Comparison of ENCODE assay signal across 29 cellular contexts in genomic region chrX:76434103-76434741, GRCh38. TPM values are rescaled to one million over a fixed set of nuclear protein-coding genes. Genes with fewer than 3 reads are reported as not detected.
DNase-seq lines count a peak whose midpoint lies in the region; ATAC-seq, FAIRE-seq and TF ChIP-seq lines count a peak whose summit lies in the region.
"Had no signal": no experiment of that assay in that cellular context is flagged by ENCODE, and none has a peak within 500 bp of the region (broad histone marks: within the 10 kb centered on the region; RNA-seq: fewer than 3 reads in every experiment).

No MANE protein-coding gene starts in this region.

- no peaks in the 10 kb centered on the region for H3K79me2 ChIP-seq in H1 (ENCODE audit: control insufficient read depth in 1 of 2, insufficient read depth in 2 of 2, low read length in 2 of 2)

- no peak overlapping the region for H2BK120ac ChIP-seq in H1 (replicated peaks; ENCODE audit: low read depth, low read length)

- H3K36me3 Mint-ChIP-seq in activated naive CD4-positive, alpha-beta T cell treated with anti-CD3 and anti-CD28 coated beads, Interleukin-2, amount 50 U/mL, for 24 hours: peaks cover 1% of the 10 kb centered on the region
- H3K36me3 Mint-ChIP-seq in T-cell (peaks cover 4% of the 10 kb centered on the region), progenitor cell of endocrine pancreas (ENCODE audit: insufficient read depth) (no peaks in the 10 kb centered on the region)
- no peaks in the 10 kb centered on the region for H3K36me3 Mint-ChIP-seq in stimulated activated effector memory CD8-positive, alpha-beta T cell treated with anti-CD3 and anti-CD28 coated beads, Interleukin-12 subunit alpha, Interleukin-12 subunit beta, amount 100 ng/mL, for 72 hours
- H3K36me3 Mint-ChIP-seq: CD4-positive, alpha-beta memory T cell; IgD-negative memory B cell had no signal

- DNase-seq in activated naive CD4-positive, alpha-beta T cell (lab: John Stamatoyannopoulos, UW): no peak
- DNase-seq in T-cell (no peak), H1 (ENCODE audit: low read depth in 1 of 2, low spot score in 2 of 2) (no peak), progenitor cell of endocrine pancreas (ENCODE audit: low spot score, unreplicated experiment) (no peak), KG1 (lab: John Stamatoyannopoulos, UW) (no peak)
- DNase-seq in stimulated activated effector memory CD8-positive, alpha-beta T cell treated with anti-CD3 and anti-CD28 coated beads, Interleukin-12 subunit alpha, Interleukin-12 subunit beta, amount 100 ng/mL, for 72 hours (ENCODE audit: low spot score in 2 of 2): no peak
- DNase-seq: AML-193; CD4-positive, alpha-beta memory T cell; DMS 273 treated with DMSO at 0.1 percent for 48 hours; DMS79 treated with DMSO at 0.1 percent for 48 hours; GF-D8; Karpas-422; NCI-H1092; NCI-H1417 treated with DMSO at 0.1 percent for 48 hours; NCI-H1694 treated with DMSO at 0.1 percent for 48 hours; NCI-H2081 treated with DMSO at 0.1 percent for 48 hours; NCI-H2171; NCI-H226; NCI-H510A; NCI-H69; Right ventricle myocardium superior; RPMI8226 had no signal

- no peaks in the 10 kb centered on the region for H3K9me3 Mint-ChIP-seq in activated naive CD4-positive, alpha-beta T cell treated with anti-CD3 and anti-CD28 coated beads, Interleukin-2, amount 50 U/mL, for 24 hours
- H3K9me3 Mint-ChIP-seq in T-cell: no peaks in the 10 kb centered on the region
- no peaks in the 10 kb centered on the region for H3K9me3 Mint-ChIP-seq in stimulated activated effector memory CD8-positive, alpha-beta T cell treated with anti-CD3 and anti-CD28 coated beads, Interleukin-12 subunit alpha, Interleukin-12 subunit beta, amount 100 ng/mL, for 72 hours
- peaks cover 14% of the 10 kb centered on the region for H3K9me3 Mint-ChIP-seq in progenitor cell of endocrine pancreas (ENCODE audit: low read depth)
- H3K9me3 Mint-ChIP-seq: CD4-positive, alpha-beta memory T cell; IgD-negative memory B cell had no signal

- no peak overlapping the region for H4K5ac ChIP-seq in H1 (ENCODE audit: insufficient read length, low read depth, low read length)

- H3K36me3 ChIP-seq in H1 (ENCODE audit: control insufficient read depth in 2 of 4, insufficient read depth in 4 of 4, low read length in 3 of 4): no peaks in the 10 kb centered on the region
- H3K36me3 ChIP-seq: BLaER1 treated with 17β-estradiol and CSF1 and Interleukin-3, amounts not matched to agents 10 nM and 100 nM; SJSA1 had no signal

- ATAC-seq in T-cell (replicated peaks in 1 of 4): no peak
- ATAC-seq in stimulated activated effector memory CD8-positive, alpha-beta T cell treated with anti-CD3 and anti-CD28 coated beads, Interleukin-12 subunit alpha, Interleukin-12 subunit beta, amount 100 ng/mL, for 72 hours: no peak
- ATAC-seq: HCT116 had no signal

- H3K27me3 Mint-ChIP-seq in activated naive CD4-positive, alpha-beta T cell treated with anti-CD3 and anti-CD28 coated beads, Interleukin-2, amount 50 U/mL, for 24 hours: no peaks in the 10 kb centered on the region
- H3K27me3 Mint-ChIP-seq in T-cell (peaks cover 0 to 6% of the 10 kb centered on the region in 2 donors), progenitor cell of endocrine pancreas (no peaks in the 10 kb centered on the region)
- H3K27me3 Mint-ChIP-seq: CD4-positive, alpha-beta memory T cell; IgD-negative memory B cell had no signal

- H3K23me2 ChIP-seq in H1 (ENCODE audit: low read depth, low read length): no peaks in the 10 kb centered on the region

- H3K4ac ChIP-seq in H1 (replicated peaks; ENCODE audit: insufficient read length, low read depth, low read length): no peak overlapping the region

- H3K18ac ChIP-seq in H1 (ENCODE audit: extremely low read depth, low read length): no peak overlapping the region

- H3K4me1 Mint-ChIP-seq in activated naive CD4-positive, alpha-beta T cell treated with anti-CD3 and anti-CD28 coated beads, Interleukin-2, amount 50 U/mL, for 24 hours: peaks cover 67% of the 10 kb centered on the region
- H3K4me1 Mint-ChIP-seq in T-cell (peaks cover 44 to 60% (median 50%) of the 10 kb centered on the region in 3 donors), progenitor cell of endocrine pancreas (ENCODE audit: low read depth) (peaks cover 2% of the 10 kb centered on the region)
- peaks cover 55% of the 10 kb centered on the region for H3K4me1 Mint-ChIP-seq in stimulated activated effector memory CD8-positive, alpha-beta T cell treated with anti-CD3 and anti-CD28 coated beads, Interleukin-12 subunit alpha, Interleukin-12 subunit beta, amount 100 ng/mL, for 72 hours

- WGBS in H1 (ENCODE audit: extremely low coverage in 1 of 2, insufficient coverage in 1 of 2, insufficient read length in 1 of 2, insufficient replicate concordance in 2 of 2, low coverage in 1 of 2, low lambda C conversion rate in 2 of 2, missing lambda C conversion rate in 1 of 2), 2 experiments: 82% methylated on average over 3 of the region's 3 CpGs; no CpG with 5 or more reads in 1 of the 2 experiments

- no peak overlapping the region for H4K8ac ChIP-seq in H1 (ENCODE audit: extremely low read depth, insufficient read depth, low read length)

- no peak for FAIRE-seq in H1 (lab: Jason Lieb, UNC)
- FAIRE-seq: A204.1, GM12892 had no signal

- H3K27ac Mint-ChIP-seq in activated naive CD4-positive, alpha-beta T cell treated with anti-CD3 and anti-CD28 coated beads, Interleukin-2, amount 50 U/mL, for 24 hours: peak overlapping the region; percentile 84
- H3K27ac Mint-ChIP-seq in T-cell (peak overlapping the region; percentile 40 to 67), progenitor cell of endocrine pancreas (no peak overlapping the region)
- H3K27ac Mint-ChIP-seq in stimulated activated effector memory CD8-positive, alpha-beta T cell treated with anti-CD3 and anti-CD28 coated beads, Interleukin-12 subunit alpha, Interleukin-12 subunit beta, amount 100 ng/mL, for 72 hours: peak overlapping the region; percentile 24

- no peak overlapping the region for H3K27ac ChIP-seq in H1 (ENCODE audit: low read depth, low read length)
- H3K27ac ChIP-seq: BLaER1 treated with 17β-estradiol and CSF1 and Interleukin-3, amounts not matched to agents 10 nM and 100 nM; SJSA1 had no signal

- no peak overlapping the region for H3K14ac ChIP-seq in H1 (ENCODE audit: insufficient read length)

- TF ChIP-seq CTCF in H1 (IDR thresholded peaks at IDR 0.05; ENCODE audit: control extremely low read depth in 1 of 3, insufficient read depth in 1 of 3, low read depth in 1 of 3, low read length in 3 of 3) (no peak), progenitor cell of endocrine pancreas (IDR thresholded peaks at IDR 0.05; ENCODE audit: unreplicated experiment) (no peak)

- no peak overlapping the region for H3K4me3 Mint-ChIP-seq in activated naive CD4-positive, alpha-beta T cell treated with anti-CD3 and anti-CD28 coated beads, Interleukin-2, amount 50 U/mL, for 24 hours
- H3K4me3 Mint-ChIP-seq in T-cell (no peak overlapping the region), progenitor cell of endocrine pancreas (ENCODE audit: low read depth) (no peak overlapping the region)
- no peak overlapping the region for H3K4me3 Mint-ChIP-seq in stimulated activated effector memory CD8-positive, alpha-beta T cell treated with anti-CD3 and anti-CD28 coated beads, Interleukin-12 subunit alpha, Interleukin-12 subunit beta, amount 100 ng/mL, for 72 hours
- H3K4me3 Mint-ChIP-seq: IgD-negative memory B cell had no signal

- H3K23ac ChIP-seq in H1 (ENCODE audit: insufficient read length): no peak overlapping the region

- no peak overlapping the region for H2BK5ac ChIP-seq in H1 (ENCODE audit: low read depth, low read length)

- no peaks in the 10 kb centered on the region for H3K27me3 ChIP-seq in H1 (replicated peaks in 1 of 4; ENCODE audit: control insufficient read depth in 3 of 4, extremely low read depth in 1 of 4, insufficient read depth in 3 of 4, low read length in 3 of 4)
- H3K27me3 ChIP-seq: SJSA1 had no signal

- no peak overlapping the region for H2AK5ac ChIP-seq in H1 (ENCODE audit: low read depth, low read length)

- no peak overlapping the region for H3K4me3 ChIP-seq in H1 (ENCODE audit: extremely low read depth in 1 of 4, insufficient read depth in 2 of 4, low read depth in 3 of 4, low read length in 4 of 4)
- H3K4me3 ChIP-seq: BLaER1 treated with 17β-estradiol and CSF1 and Interleukin-3, amounts not matched to agents 10 nM and 100 nM; SJSA1 had no signal

- H3K4me2 ChIP-seq in H1 (ENCODE audit: insufficient read depth in 1 of 2, low read depth in 2 of 2, low read length in 2 of 2): no peak overlapping the region
- H3K4me2 ChIP-seq: BLaER1 treated with 17β-estradiol and CSF1 and Interleukin-3, amounts not matched to agents 10 nM and 100 nM had no signal

- H3K79me1 ChIP-seq in H1 (ENCODE audit: low read depth, low read length): no peaks in the 10 kb centered on the region

- H2AFZ ChIP-seq in H1 (ENCODE audit: low read length): no peak overlapping the region

- H4K20me1 ChIP-seq in H1 (replicated peaks in 1 of 2; ENCODE audit: control insufficient read depth in 1 of 2, insufficient read depth in 2 of 2, low read length in 2 of 2): no peaks in the 10 kb centered on the region

- H2BK20ac ChIP-seq in H1 (ENCODE audit: low read length): no peak overlapping the region

- H3K9me3 ChIP-seq in H1 (ENCODE audit: insufficient read depth in 2 of 2, low read depth in 1 of 2, low read length in 1 of 2): no peaks in the 10 kb centered on the region
- H3K9me3 ChIP-seq: SJSA1 had no signal

- no peak for TF ChIP-seq EP300 in H1 (IDR thresholded peaks at IDR 0.05; ENCODE audit: borderline replicate concordance in 1 of 2, low read depth in 2 of 2, low read length in 2 of 2)

- H3K9ac ChIP-seq in H1 (replicated peaks in 1 of 4; ENCODE audit: extremely low read depth in 1 of 4, low read depth in 3 of 4, low read length in 3 of 4): no peak overlapping the region
- H3K9ac ChIP-seq: BLaER1 treated with 17β-estradiol and CSF1 and Interleukin-3, amounts not matched to agents 10 nM and 100 nM had no signal

- H2BK15ac ChIP-seq in H1 (ENCODE audit: low read length): no peak overlapping the region

- no peak overlapping the region for H3K56ac ChIP-seq in H1 (replicated peaks; ENCODE audit: insufficient read length, low read depth, low read length)

- POLR2A ChIA-PET in T-cell (lab: Charles Lee) (no interaction called here), H1 (lab: Charles Lee; ENCODE audit: partially characterized antibody) (interaction anchor here (1.1 kb wide), 1 partner anchor 20 kb away, joined by 3 read pairs; no protein-coding TSS in a partner anchor)

- no peak overlapping the region for H2BK12ac ChIP-seq in H1 (ENCODE audit: low read depth, low read length)

- no peak for TF ChIP-seq POLR2A in H1 (IDR thresholded peaks at IDR 0.05; ENCODE audit: control extremely low read depth in 1 of 2, low read depth in 2 of 2, low read length in 2 of 2)

- TF ChIP-seq RAD21 in H1 (IDR thresholded peaks at IDR 0.05 in 1 of 2, conservative IDR thresholded peaks at IDR 0.05 in 1 of 2; ENCODE audit: low read depth in 2 of 2, low read length in 2 of 2): no peak

- no peaks in the 10 kb centered on the region for H3K4me1 ChIP-seq in H1 (replicated peaks in 1 of 4; ENCODE audit: control insufficient read depth in 3 of 4, insufficient read depth in 4 of 4, low read length in 3 of 4)
- H3K4me1 ChIP-seq: SJSA1 had no signal

- no peak overlapping the region for H4K91ac ChIP-seq in H1 (replicated peaks; ENCODE audit: insufficient read length, low read length)

- CTCF ChIA-PET in T-cell (lab: Charles Lee): no interaction called here
- CTCF ChIA-PET in H1 (lab: Charles Lee; ENCODE audit: partially characterized antibody): interaction anchor here (1.4 kb wide), 1 partner anchor 19 kb away, joined by 3 read pairs; no protein-coding TSS in a partner anchor

RNA-seq across cellular contexts. Expression of gene MAGEE1, which starts 6.7 kb away (rescaled TPM):
- 10 to 100 TPM in 3 of 5 donors, 1 to 10 TPM in 2; 9.8 to 15.5 (median 10.2) TPM for total RNA-seq in T-cell
- 10.2 TPM in 2 replicates for total RNA-seq in H1 (2021; fragmentation: NEBNext Ultra II Directional; extraction: Animal tissue kit (Norgen Biotek cat#: 25700))
- polyA plus RNA-seq in H1 (2011; rRNA removed): 1.3 and 2.3 TPM in 2 replicates
- 1.7 TPM for polyA plus RNA-seq in H1 (2011; cell fraction: cytosol; rRNA removed)
- polyA plus RNA-seq in H1 (2011; cell fraction: nucleus; rRNA removed): 2.6 TPM
- polyA plus RNA-seq in H1 (2012, experiment 1 of 2): 5.6 to 6.7 TPM (median 6.0 TPM) in 4 replicates
- polyA plus RNA-seq in H1 (2012, experiment 2 of 2): 3.0 TPM
- 4.5 TPM for polyA plus RNA-seq in H1 (2013, experiment 1 of 2)
- polyA plus RNA-seq in H1 (2013, experiment 2 of 2): 4.3 TPM
- 0.95 and 1.0 TPM in 2 replicates for polyA minus RNA-seq in H1 (2011; rRNA and poly(A)+ RNA removed)
- 2.7 TPM for polyA minus RNA-seq in H1 (2011; cell fraction: cytosol; rRNA and poly(A)+ RNA removed)
- polyA minus RNA-seq in H1 (2011; cell fraction: nucleus; rRNA and poly(A)+ RNA removed): 2.2 TPM
- 9.6 and 10.9 TPM in 2 replicates for total RNA-seq in progenitor cell of endocrine pancreas
